Comparison of ENCODE assay signal across 2 cellular contexts in the genomic region with DNA sequence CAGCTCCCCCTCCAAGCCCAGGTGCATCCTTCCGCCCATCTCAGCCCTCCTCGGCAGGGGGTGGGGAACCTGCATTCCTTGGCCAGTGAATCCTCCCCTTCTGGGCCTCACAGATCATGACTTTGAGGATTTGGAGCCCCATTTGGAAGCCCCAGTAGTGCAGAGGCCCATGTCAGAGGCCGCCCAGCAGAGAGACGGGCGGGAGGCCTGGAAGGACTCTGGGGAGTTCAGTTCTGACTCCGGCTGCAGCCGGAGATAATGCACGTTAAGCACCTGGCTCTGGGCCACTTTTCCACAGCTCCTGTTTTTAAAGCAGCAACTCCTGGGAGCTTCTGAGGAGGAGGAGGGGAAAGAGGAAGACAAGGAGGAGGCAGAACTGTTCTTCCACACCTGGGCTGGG.
TF ChIP-seq lines count a peak whose summit lies in the region.

No MANE protein-coding gene starts in this region.

TF ChIP-seq in A549, 52 proteins besides CTCF, POLR2A, EP300 and RAD21 (continued from another document):
- TF ChIP-seq, protein P1, sequence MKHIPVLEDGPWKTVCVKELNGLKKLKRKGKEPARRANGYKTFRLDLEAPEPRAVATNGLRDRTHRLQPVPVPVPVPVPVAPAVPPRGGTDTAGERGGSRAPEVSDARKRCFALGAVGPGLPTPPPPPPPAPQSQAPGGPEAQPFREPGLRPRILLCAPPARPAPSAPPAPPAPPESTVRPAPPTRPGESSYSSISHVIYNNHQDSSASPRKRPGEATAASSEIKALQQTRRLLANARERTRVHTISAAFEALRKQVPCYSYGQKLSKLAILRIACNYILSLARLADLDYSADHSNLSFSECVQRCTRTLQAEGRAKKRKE (CRISPR knock-in tag; IDR thresholded peaks at IDR 0.05; ENCODE audit: low read depth): no peak
- TF ChIP-seq, protein P2, sequence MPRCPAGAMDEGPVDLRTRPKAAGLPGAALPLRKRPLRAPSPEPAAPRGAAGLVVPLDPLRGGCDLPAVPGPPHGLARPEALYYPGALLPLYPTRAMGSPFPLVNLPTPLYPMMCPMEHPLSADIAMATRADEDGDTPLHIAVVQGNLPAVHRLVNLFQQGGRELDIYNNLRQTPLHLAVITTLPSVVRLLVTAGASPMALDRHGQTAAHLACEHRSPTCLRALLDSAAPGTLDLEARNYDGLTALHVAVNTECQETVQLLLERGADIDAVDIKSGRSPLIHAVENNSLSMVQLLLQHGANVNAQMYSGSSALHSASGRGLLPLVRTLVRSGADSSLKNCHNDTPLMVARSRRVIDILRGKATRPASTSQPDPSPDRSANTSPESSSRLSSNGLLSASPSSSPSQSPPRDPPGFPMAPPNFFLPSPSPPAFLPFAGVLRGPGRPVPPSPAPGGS (IDR thresholded peaks at IDR 0.05): no peak
- no peak for TF ChIP-seq MAFK (IDR thresholded peaks at IDR 0.05; ENCODE audit: partially characterized antibody)
- no peak for TF ChIP-seq PHF8 (IDR thresholded peaks at IDR 0.05; ENCODE audit: borderline replicate concordance, low read depth)
- TF ChIP-seq, protein P3, sequence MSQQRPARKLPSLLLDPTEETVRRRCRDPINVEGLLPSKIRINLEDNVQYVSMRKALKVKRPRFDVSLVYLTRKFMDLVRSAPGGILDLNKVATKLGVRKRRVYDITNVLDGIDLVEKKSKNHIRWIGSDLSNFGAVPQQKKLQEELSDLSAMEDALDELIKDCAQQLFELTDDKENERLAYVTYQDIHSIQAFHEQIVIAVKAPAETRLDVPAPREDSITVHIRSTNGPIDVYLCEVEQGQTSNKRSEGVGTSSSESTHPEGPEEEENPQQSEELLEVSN (IDR thresholded peaks at IDR 0.05; ENCODE audit: borderline replicate concordance, low read depth): no peak
- TF ChIP-seq, protein P4, sequence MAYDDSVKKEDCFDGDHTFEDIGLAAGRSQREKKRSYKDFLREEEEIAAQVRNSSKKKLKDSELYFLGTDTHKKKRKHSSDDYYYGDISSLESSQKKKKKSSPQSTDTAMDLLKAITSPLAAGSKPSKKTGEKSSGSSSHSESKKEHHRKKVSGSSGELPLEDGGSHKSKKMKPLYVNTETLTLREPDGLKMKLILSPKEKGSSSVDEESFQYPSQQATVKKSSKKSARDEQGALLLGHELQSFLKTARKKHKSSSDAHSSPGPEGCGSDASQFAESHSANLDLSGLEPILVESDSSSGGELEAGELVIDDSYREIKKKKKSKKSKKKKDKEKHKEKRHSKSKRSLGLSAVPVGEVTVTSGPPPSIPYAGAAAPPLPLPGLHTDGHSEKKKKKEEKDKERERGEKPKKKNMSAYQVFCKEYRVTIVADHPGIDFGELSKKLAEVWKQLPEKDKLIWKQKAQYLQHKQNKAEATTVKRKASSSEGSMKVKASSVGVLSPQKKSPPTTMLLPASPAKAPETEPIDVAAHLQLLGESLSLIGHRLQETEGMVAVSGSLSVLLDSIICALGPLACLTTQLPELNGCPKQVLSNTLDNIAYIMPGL (CRISPR knock-in tag; IDR thresholded peaks at IDR 0.05; ENCODE audit: borderline replicate concordance): no peak
- no peak for TF ChIP-seq KDM1A (IDR thresholded peaks at IDR 0.05; ENCODE audit: low read depth)
- TF ChIP-seq FOSL2 (IDR thresholded peaks at IDR 0.05): no peak
- no peak for TF ChIP-seq FOSL2 (CRISPR knock-in tag; IDR thresholded peaks at IDR 0.05)
- no peak for TF ChIP-seq GATA3 (IDR thresholded peaks at IDR 0.05; ENCODE audit: borderline replicate concordance)

TF ChIP-seq in K562, 482 proteins besides CTCF, POLR2A, EP300 and RAD21 (continued from another document):
- TF ChIP-seq, protein P5, sequence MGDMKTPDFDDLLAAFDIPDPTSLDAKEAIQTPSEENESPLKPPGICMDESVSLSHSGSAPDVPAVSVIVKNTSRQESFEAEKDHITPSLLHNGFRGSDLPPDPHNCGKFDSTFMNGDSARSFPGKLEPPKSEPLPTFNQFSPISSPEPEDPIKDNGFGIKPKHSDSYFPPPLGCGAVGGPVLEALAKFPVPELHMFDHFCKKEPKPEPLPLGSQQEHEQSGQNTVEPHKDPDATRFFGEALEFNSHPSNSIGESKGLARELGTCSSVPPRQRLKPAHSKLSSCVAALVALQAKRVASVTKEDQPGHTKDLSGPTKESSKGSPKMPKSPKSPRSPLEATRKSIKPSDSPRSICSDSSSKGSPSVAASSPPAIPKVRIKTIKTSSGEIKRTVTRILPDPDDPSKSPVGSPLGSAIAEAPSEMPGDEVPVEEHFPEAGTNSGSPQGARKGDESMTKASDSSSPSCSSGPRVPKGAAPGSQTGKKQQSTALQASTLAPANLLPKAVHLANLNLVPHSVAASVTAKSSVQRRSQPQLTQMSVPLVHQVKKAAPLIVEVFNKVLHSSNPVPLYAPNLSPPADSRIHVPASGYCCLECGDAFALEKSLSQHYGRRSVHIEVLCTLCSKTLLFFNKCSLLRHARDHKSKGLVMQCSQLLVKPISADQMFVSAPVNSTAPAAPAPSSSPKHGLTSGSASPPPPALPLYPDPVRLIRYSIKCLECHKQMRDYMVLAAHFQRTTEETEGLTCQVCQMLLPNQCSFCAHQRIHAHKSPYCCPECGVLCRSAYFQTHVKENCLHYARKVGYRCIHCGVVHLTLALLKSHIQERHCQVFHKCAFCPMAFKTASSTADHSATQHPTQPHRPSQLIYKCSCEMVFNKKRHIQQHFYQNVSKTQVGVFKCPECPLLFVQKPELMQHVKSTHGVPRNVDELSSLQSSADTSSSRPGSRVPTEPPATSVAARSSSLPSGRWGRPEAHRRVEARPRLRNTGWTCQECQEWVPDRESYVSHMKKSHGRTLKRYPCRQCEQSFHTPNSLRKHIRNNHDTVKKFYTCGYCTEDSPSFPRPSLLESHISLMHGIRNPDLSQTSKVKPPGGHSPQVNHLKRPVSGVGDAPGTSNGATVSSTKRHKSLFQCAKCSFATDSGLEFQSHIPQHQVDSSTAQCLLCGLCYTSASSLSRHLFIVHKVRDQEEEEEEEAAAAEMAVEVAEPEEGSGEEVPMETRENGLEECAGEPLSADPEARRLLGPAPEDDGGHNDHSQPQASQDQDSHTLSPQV (IDR thresholded peaks at IDR 0.05): no peak
- TF ChIP-seq TCF3 (CRISPR knock-in tag; IDR thresholded peaks at IDR 0.05) (0 out of 2 replicates have a peak, but pooled peaks have one; percentile 13), CBFA2T3 (IDR thresholded peaks at IDR 0.05) (peak; percentile 51), NFIC (IDR thresholded peaks at IDR 0.05) (peak; percentile 62), CBFA2T2 (conservative IDR thresholded peaks at IDR 0.05) (peak; percentile 26; the same call in 1 of the 2 replicates)
TF ChIP-seq in K562: peak in this region for 5.
